18 cellular contexts compared by ENCODE assay signal in the genomic region with DNA sequence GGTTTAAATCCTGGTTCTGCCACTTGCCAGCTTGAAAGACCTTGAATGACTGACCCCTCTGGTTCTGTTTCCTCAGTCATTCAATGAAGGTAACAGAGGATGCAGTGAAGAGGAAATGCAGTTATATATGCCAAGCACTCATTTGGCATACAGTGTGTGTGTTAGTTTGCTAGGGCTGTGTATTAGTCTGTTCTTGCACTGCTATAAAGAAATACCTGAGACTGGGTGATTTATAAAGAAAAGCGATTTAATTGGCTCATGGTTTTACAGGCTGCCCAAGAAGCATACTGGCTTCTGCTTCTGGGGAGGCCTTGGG.
"Had no signal": no experiment of that assay in that cellular context is flagged by ENCODE, and none has a peak within 500 bp of the region (broad histone marks: within the 10 kb centered on the region; RNA-seq: fewer than 3 reads in every experiment).

No MANE protein-coding gene starts in this region.

- H3K4me1 ChIP-seq: Peyer's patch had no signal

- H3K9me3 ChIP-seq: MG63, Peyer's patch, SJCRH30 had no signal

- H3K27me3 ChIP-seq: MG63, Peyer's patch had no signal

- DNase-seq: IMR-90, Karpas-422, MG63, NCI-H1092 treated with DMSO at 0.1 percent for 48 hours, NCI-H1436 treated with DMSO at 0.1 percent for 48 hours, NCI-H1694, NCI-H187 treated with DMSO at 0.1 percent for 48 hours, NCI-H2029 treated with DMSO at 0.1 percent for 48 hours, NCI-H2227 treated with DMSO at 0.1 percent for 48 hours, NCI-H524, NCI-H69, NCI-H774, Peyer's patch, SHP77 treated with DMSO at 0.1 percent for 48 hours had no signal

- H3K27ac ChIP-seq: SJCRH30 had no signal

- ATAC-seq: HepG2, Right ventricle myocardium inferior, SK-N-SH treated with all-trans-retinoic acid at 6 μM for 48 hours had no signal

- H3K4me3 ChIP-seq: MG63, Peyer's patch, SJCRH30 had no signal

- H3K36me3 ChIP-seq: MG63, Peyer's patch, SJCRH30 had no signal
